ENCODE assay signal across 1 cellular context in the genomic region with DNA sequence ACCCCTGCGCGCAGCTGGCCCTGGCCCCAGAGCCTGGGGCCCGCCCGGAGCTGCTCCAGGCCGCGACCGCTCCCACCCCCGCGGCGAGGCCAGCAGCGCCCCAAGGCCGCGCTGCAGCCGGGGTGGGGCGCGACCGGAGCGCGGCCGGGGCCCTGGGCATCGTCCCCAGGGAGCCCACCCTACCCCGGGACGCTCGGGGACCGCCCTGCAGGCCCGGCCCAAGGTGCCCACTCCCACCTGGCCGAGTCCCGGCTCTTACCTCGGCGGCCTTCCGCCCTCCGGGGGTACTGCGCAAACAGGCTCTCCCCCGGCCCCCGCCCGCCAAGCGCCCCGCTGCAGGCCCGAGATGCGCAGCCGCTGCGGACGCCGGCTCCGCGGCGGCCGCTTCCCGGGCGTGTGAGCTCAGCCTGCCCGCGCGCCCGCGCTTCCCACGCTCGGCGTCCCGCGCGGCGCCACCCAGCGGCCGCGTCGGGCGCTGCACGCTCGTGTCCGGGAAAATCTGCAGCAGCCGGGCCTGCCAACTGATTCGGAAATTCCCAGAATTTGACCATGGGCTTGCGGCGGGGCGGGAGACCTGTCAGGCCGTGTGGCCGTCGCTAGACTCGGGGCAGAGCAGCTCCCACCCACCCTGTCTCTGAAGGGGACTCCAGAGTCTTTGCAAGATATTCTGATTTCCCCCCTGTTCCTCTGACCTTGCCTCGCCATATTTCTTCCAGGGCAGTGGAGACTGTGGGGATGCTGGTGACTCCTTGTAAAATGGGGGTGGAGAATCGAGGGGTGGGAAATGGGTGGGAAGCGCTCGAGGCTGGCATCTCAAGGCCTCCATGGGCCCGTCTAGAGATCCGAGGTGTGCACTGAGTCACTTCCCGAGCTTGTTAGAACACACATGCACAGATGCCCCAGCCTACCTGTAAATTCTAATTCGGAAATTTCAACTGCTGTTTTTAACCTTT.
TF ChIP-seq lines count a peak whose summit lies in the region.

No MANE protein-coding gene starts in this region.

TF ChIP-seq in GM23338, 12 proteins besides CTCF, POLR2A, EP300 and RAD21 (continued from another document):
- no peak for TF ChIP-seq POLR2AphosphoS5 (IDR thresholded peaks at IDR 0.05; ENCODE audit: low read depth)
- TF ChIP-seq NANOG (IDR thresholded peaks at IDR 0.05; ENCODE audit: borderline replicate concordance), result no peak
- TF ChIP-seq, protein P1, sequence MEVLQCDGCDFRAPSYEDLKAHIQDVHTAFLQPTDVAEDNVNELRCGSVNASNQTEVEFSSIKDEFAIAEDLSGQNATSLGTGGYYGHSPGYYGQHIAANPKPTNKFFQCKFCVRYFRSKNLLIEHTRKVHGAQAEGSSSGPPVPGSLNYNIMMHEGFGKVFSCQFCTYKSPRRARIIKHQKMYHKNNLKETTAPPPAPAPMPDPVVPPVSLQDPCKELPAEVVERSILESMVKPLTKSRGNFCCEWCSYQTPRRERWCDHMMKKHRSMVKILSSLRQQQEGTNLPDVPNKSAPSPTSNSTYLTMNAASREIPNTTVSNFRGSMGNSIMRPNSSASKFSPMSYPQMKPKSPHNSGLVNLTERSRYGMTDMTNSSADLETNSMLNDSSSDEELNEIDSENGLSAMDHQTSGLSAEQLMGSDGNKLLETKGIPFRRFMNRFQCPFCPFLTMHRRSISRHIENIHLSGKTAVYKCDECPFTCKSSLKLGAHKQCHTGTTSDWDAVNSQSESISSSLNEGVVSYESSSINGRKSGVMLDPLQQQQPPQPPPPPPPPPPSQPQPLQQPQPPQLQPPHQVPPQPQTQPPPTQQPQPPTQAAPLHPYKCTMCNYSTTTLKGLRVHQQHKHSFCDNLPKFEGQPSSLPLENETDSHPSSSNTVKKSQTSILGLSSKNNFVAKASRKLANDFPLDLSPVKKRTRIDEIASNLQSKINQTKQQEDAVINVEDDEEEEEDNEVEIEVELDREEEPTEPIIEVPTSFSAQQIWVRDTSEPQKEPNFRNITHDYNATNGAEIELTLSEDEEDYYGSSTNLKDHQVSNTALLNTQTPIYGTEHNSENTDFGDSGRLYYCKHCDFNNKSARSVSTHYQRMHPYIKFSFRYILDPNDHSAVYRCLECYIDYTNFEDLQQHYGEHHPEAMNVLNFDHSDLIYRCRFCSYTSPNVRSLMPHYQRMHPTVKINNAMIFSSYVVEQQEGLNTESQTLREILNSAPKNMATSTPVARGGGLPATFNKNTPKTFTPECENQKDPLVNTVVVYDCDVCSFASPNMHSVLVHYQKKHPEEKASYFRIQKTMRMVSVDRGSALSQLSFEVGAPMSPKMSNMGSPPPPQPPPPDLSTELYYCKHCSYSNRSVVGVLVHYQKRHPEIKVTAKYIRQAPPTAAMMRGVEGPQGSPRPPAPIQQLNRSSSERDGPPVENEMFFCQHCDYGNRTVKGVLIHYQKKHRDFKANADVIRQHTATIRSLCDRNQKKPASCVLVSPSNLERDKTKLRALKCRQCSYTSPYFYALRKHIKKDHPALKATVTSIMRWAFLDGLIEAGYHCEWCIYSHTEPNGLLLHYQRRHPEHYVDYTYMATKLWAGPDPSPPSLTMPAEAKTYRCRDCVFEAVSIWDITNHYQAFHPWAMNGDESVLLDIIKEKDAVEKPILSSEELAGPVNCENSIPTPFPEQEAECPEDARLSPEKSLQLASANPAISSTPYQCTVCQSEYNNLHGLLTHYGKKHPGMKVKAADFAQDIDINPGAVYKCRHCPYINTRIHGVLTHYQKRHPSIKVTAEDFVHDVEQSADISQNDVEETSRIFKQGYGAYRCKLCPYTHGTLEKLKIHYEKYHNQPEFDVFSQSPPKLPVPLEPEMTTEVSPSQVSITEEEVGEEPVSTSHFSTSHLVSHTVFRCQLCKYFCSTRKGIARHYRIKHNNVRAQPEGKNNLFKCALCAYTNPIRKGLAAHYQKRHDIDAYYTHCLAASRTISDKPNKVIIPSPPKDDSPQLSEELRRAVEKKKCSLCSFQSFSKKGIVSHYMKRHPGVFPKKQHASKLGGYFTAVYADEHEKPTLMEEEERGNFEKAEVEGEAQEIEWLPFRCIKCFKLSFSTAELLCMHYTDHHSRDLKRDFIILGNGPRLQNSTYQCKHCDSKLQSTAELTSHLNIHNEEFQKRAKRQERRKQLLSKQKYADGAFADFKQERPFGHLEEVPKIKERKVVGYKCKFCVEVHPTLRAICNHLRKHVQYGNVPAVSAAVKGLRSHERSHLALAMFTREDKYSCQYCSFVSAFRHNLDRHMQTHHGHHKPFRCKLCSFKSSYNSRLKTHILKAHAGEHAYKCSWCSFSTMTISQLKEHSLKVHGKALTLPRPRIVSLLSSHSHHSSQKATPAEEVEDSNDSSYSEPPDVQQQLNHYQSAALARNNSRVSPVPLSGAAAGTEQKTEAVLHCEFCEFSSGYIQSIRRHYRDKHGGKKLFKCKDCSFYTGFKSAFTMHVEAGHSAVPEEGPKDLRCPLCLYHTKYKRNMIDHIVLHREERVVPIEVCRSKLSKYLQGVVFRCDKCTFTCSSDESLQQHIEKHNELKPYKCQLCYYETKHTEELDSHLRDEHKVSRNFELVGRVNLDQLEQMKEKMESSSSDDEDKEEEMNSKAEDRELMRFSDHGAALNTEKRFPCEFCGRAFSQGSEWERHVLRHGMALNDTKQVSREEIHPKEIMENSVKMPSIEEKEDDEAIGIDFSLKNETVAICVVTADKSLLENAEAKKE (CRISPR knock-in tag; IDR thresholded peaks at IDR 0.05), result no peak
- no peak for TF ChIP-seq CREB1 (CRISPR knock-in tag; IDR thresholded peaks at IDR 0.05; ENCODE audit: low read depth)
- no peak for TF ChIP-seq EZH2phosphoT487 (IDR thresholded peaks at IDR 0.05; ENCODE audit: unreplicated experiment)
TF ChIP-seq in GM23338: peak in this region for 0.
